In genomic region chr1:223473576-223474344, GRCh38 we compare ENCODE assay signal across 18 cellular contexts.
DNase-seq lines count a peak whose midpoint lies in the region; ATAC-seq, FAIRE-seq and TF ChIP-seq lines count a peak whose summit lies in the region.
"Had no signal": no experiment of that assay in that cellular context is flagged by ENCODE, and none has a peak within 500 bp of the region (broad histone marks: within the 10 kb centered on the region; RNA-seq: fewer than 3 reads in every experiment).

No MANE protein-coding gene starts in this region.

- ATAC-seq in HepG2: no peak
- ATAC-seq in foreskin keratinocyte: no peak

- H3K4me3 ChIP-seq in breast epithelium (no peak overlapping the region), bronchial epithelial cell (ENCODE audit: low read depth, low read length) (no peak overlapping the region), HepG2 (replicated peaks in 1 of 3; ENCODE audit: insufficient read depth in 1 of 3, low read depth in 2 of 3, low read length in 3 of 3) (no peak overlapping the region), PC-9 (no peak overlapping the region)
- H3K4me3 ChIP-seq: BLaER1 had no signal

- BruUV-seq in MCF 10A (replicated peaks; lab: Mats Ljungman, UMichigan) (no TSS peak), HepG2 (replicated peaks; lab: Mats Ljungman, UMichigan) (no TSS peak), PC-9 (replicated peaks; lab: Mats Ljungman, UMichigan) (no TSS peak)

- DNase-seq in MCF 10A (ENCODE audit: unreplicated experiment): peak; percentile 30
- DNase-seq in breast epithelium (ENCODE audit: low spot score in 2 of 2): no peak
- DNase-seq in bronchial epithelial cell (ENCODE audit: low read depth): peak; percentile 14
- DNase-seq in foreskin melanocyte: peak; percentile 29
- no peak for DNase-seq in NCI-H2171 treated with DMSO at 0.1 percent for 48 hours (lab: John Stamatoyannopoulos, UW)
- no peak for DNase-seq in HepG2 (ENCODE audit: low spot score)
- DNase-seq in foreskin keratinocyte: no peak
- no peak for DNase-seq in PC-9
- DNase-seq: AML-193; Calu3; CD8-positive, alpha-beta memory T cell; DMS 273 treated with DMSO at 0.1 percent for 48 hours; GDM1; GOT3; H9 had no signal

- no peaks in the 10 kb centered on the region for H3K9me2 ChIP-seq in PC-9 (ENCODE audit: insufficient read depth)

- no peaks in the 10 kb centered on the region for H3K79me2 ChIP-seq in HepG2 (ENCODE audit: insufficient read depth, low read length)
- no peaks in the 10 kb centered on the region for H3K79me2 ChIP-seq in PC-9 (ENCODE audit: low read depth)

- no peaks in the 10 kb centered on the region for H3F3A ChIP-seq in PC-9 (ENCODE audit: insufficient read depth, low read depth)

- in situ Hi-C loops in HepG2 (cut with HindIII; ENCODE audit: extremely low pct_ligation_motif_present, low pct_unique_long_range_greater_than_20kb): no loop called here

- H3K4me1 ChIP-seq in breast epithelium (no peaks in the 10 kb centered on the region), HepG2 (ENCODE audit: insufficient read depth, low read length) (no peaks in the 10 kb centered on the region), foreskin keratinocyte (no peaks in the 10 kb centered on the region), PC-9 (replicated peaks; ENCODE audit: insufficient read depth) (no peaks in the 10 kb centered on the region)
- H3K4me1 ChIP-seq: BLaER1 had no signal

- no peak overlapping the region for H3K4me3 Mint-ChIP-seq in MCF 10A (ENCODE audit: unreplicated experiment)
- H3K4me3 Mint-ChIP-seq: CD8-positive, alpha-beta memory T cell; H9 had no signal

- CTCF ChIA-PET in MCF 10A (lab: Yijun Ruan, JAX): interaction anchor here (0.7 to 1.6 kb wide), 8 partner anchors 9 to 385 kb away, joined by 3 to 5 read pairs (median 3); no protein-coding TSS in a partner anchor
- CTCF ChIA-PET in HepG2 (lab: Yijun Ruan, JAX; ENCODE audit: low intra/inter-chr PET ratio, low total read pairs): no interaction called here
- CTCF ChIA-PET in PC-9 (lab: Charles Lee): interaction anchor here (0.6 kb wide), 1 partner anchor 649 kb away, joined by 3 read pairs; no protein-coding TSS in a partner anchor

- no peak overlapping the region for H3K9ac ChIP-seq in HepG2 (ENCODE audit: insufficient read depth, low read depth, low read length)
- H3K9ac ChIP-seq: BLaER1 had no signal

- WGBS in HepG2 (ENCODE audit: low lambda C conversion rate): 0% methylated on average over 4 of the region's 4 CpGs

- no peak for TF ChIP-seq EP300 in HepG2 (IDR thresholded peaks at IDR 0.05; ENCODE audit: low read depth in 2 of 2, low read length in 2 of 2)
- TF ChIP-seq EP300 in HepG2 (CRISPR knock-in tag; IDR thresholded peaks at IDR 0.05; ENCODE audit: borderline replicate concordance): no peak

- no peak for FAIRE-seq in bronchial epithelial cell (lab: Jason Lieb, UNC)
- no peak for FAIRE-seq in HepG2 (lab: Jason Lieb, UNC)
- FAIRE-seq: GM19239 had no signal

- no peaks in the 10 kb centered on the region for H4K20me1 ChIP-seq in HepG2 (ENCODE audit: insufficient read depth, low read length)
- H4K20me1 ChIP-seq in PC-9 (ENCODE audit: insufficient read depth): no peaks in the 10 kb centered on the region
- H4K20me1 ChIP-seq: BLaER1 had no signal

- H3K27me3 Mint-ChIP-seq in MCF 10A (ENCODE audit: insufficient read depth, unreplicated experiment): peaks cover 17% of the 10 kb centered on the region

- TF ChIP-seq CTCF in MCF 10A (IDR thresholded peaks at IDR 0.05; ENCODE audit: unreplicated experiment): no peak
- TF ChIP-seq CTCF in breast epithelium (IDR thresholded peaks at IDR 0.05): no peak
- no peak for TF ChIP-seq CTCF in bronchial epithelial cell (IDR thresholded peaks at IDR 0.05; ENCODE audit: insufficient read depth, low read length, severe bottlenecking)
- TF ChIP-seq CTCF in HepG2 (CRISPR knock-in tag; IDR thresholded peaks at IDR 0.05): no peak
- no peak for TF ChIP-seq CTCF in foreskin keratinocyte (conservative IDR thresholded peaks at IDR 0.05)
- TF ChIP-seq CTCF in PC-9 (conservative IDR thresholded peaks at IDR 0.05): no peak

- no peaks in the 10 kb centered on the region for H3K27me3 ChIP-seq in breast epithelium
- H3K27me3 ChIP-seq in bronchial epithelial cell (ENCODE audit: control insufficient read depth, insufficient read depth, low read length): peaks cover 3% of the 10 kb centered on the region
- H3K27me3 ChIP-seq in HepG2 (ENCODE audit: control insufficient read depth in 1 of 2, insufficient read depth in 2 of 2, low read length in 2 of 2): no peaks in the 10 kb centered on the region
- peaks cover 19% of the 10 kb centered on the region for H3K27me3 ChIP-seq in foreskin keratinocyte
- H3K27me3 ChIP-seq in PC-9 (ENCODE audit: insufficient read depth, low read depth): peaks cover 62% of the 10 kb centered on the region
- H3K27me3 ChIP-seq: BLaER1 had no signal

- H3K27ac Mint-ChIP-seq in MCF 10A (ENCODE audit: low read depth, unreplicated experiment): no peak overlapping the region
- H3K27ac Mint-ChIP-seq: CD8-positive, alpha-beta memory T cell; H9 had no signal

- H2AFZ ChIP-seq in HepG2 (ENCODE audit: low read length) (no peak overlapping the region), PC-9 (no peak overlapping the region)

- POLR2A ChIA-PET in MCF 10A (lab: Yijun Ruan, JAX) (interaction anchor here (0.6 to 1.6 kb wide), 5 partner anchors 10 to 78 kb away, joined by 3 to 5 read pairs (median 3); no protein-coding TSS in a partner anchor), HepG2 (lab: Yijun Ruan, JAX) (no interaction called here), PC-9 (lab: Charles Lee; ENCODE audit: unreplicated experiment) (no interaction called here)

- H3K27ac ChIP-seq in breast epithelium (no peak overlapping the region), HepG2 (ENCODE audit: extremely low read length, insufficient read depth, low read length) (no peak overlapping the region), foreskin keratinocyte (no peak overlapping the region), PC-9 (no peak overlapping the region)
- H3K27ac ChIP-seq: 22Rv1, BLaER1 had no signal

- H3K4me2 ChIP-seq in HepG2 (ENCODE audit: low read depth, low read length): no peak overlapping the region
- no peak overlapping the region for H3K4me2 ChIP-seq in PC-9
- H3K4me2 ChIP-seq: BLaER1 had no signal

- intact Hi-C loops in MCF 10A (cut with micrococcal nuclease) (no loop called here), breast epithelium (cut with DNase I; ENCODE audit: low total_unique reads) (no loop called here), HepG2 (cut with micrococcal nuclease; ENCODE audit: unreplicated experiment) (no loop called here), PC-9 (cut with micrococcal nuclease; ENCODE audit: unreplicated experiment) (no loop called here)

- TF ChIP-seq RAD21 in HepG2 (CRISPR knock-in tag; IDR thresholded peaks at IDR 0.05): no peak

- H3K4me1 Mint-ChIP-seq in MCF 10A (ENCODE audit: insufficient read depth, unreplicated experiment): no peaks in the 10 kb centered on the region
- H3K4me1 Mint-ChIP-seq: CD8-positive, alpha-beta memory T cell had no signal

- H3K9me3 Mint-ChIP-seq in MCF 10A (ENCODE audit: unreplicated experiment): no peaks in the 10 kb centered on the region
- H3K9me3 Mint-ChIP-seq: CD8-positive, alpha-beta memory T cell had no signal

- H3K9me3 ChIP-seq in breast epithelium: no peaks in the 10 kb centered on the region
- no peaks in the 10 kb centered on the region for H3K9me3 ChIP-seq in HepG2 (ENCODE audit: low read length)
- H3K9me3 ChIP-seq in PC-9 (ENCODE audit: insufficient read depth, low read depth): no peaks in the 10 kb centered on the region
- H3K9me3 ChIP-seq: BLaER1 had no signal

- H3K36me3 Mint-ChIP-seq in MCF 10A (ENCODE audit: insufficient read depth, unreplicated experiment): no peaks in the 10 kb centered on the region
- H3K36me3 Mint-ChIP-seq: CD8-positive, alpha-beta memory T cell had no signal

- TF ChIP-seq POLR2A in breast epithelium (IDR thresholded peaks at IDR 0.05): no peak
- TF ChIP-seq POLR2A in HepG2 (IDR thresholded peaks at IDR 0.05; ENCODE audit: insufficient read depth in 1 of 2, low read depth in 2 of 2, low read length in 2 of 2): no peak

- H3K36me3 ChIP-seq in breast epithelium (no peaks in the 10 kb centered on the region), bronchial epithelial cell (ENCODE audit: control insufficient read depth, insufficient read depth, low read length) (no peaks in the 10 kb centered on the region), HepG2 (replicated peaks in 1 of 2; ENCODE audit: control insufficient read depth in 1 of 2, insufficient read depth in 2 of 2, low read length in 2 of 2) (no peaks in the 10 kb centered on the region), PC-9 (ENCODE audit: low read depth) (no peaks in the 10 kb centered on the region)
- H3K36me3 ChIP-seq: BLaER1 had no signal

TF ChIP-seq in HepG2, 621 proteins besides CTCF, POLR2A, EP300 and RAD21:
- no peak for TF ChIP-seq MYPOP (CRISPR knock-in tag; IDR thresholded peaks at IDR 0.05)

Comparison
In these comparisons a context has a peak if more than half of its experiments do, and no peak if none do; other contexts are left out.
1. DNase-seq: peak in MCF 10A (single experiment), bronchial epithelial cell (single experiment) and foreskin melanocyte (single experiment); none in breast epithelium (0 of 2), NCI-H2171 treated with DMSO at 0.1 percent for 48 hours (single experiment), HepG2 (single experiment), foreskin keratinocyte (0 of 2) and PC-9 (0 of 2).